In genomic region chr14:61761959-61762786, GRCh38 we compare ENCODE assay signal across 8 cellular contexts. TPM values are rescaled to one million over a fixed set of nuclear protein-coding genes. Genes with fewer than 3 reads are reported as not detected.
DNase-seq lines count a peak whose midpoint lies in the region; ATAC-seq and TF ChIP-seq lines count a peak whose summit lies in the region.

Gene SNAPC1, plus strand, starts transcription at chr14:61762420. Its CDS starts 41 bp downstream, at chr14:61762461.

- no peaks in the 10 kb centered on the region for H3F3A ChIP-seq in Loucy (ENCODE audit: low read depth)

- H3K4me1 ChIP-seq in Loucy (ENCODE audit: insufficient read depth, low read length, poor library complexity, severe bottlenecking) (peaks cover 41% of the 10 kb centered on the region), RWPE2 (ENCODE audit: insufficient read depth, poor library complexity, severe bottlenecking) (peaks cover 18% of the 10 kb centered on the region)

- H3K9me3 ChIP-seq in Loucy (ENCODE audit: insufficient read depth, low read depth, low read length) = no peaks in the 10 kb centered on the region
- no peaks in the 10 kb centered on the region for H3K9me3 ChIP-seq in RWPE2 (ENCODE audit: severe bottlenecking)

- peak within 1 kb of the TSS; percentile 91 for H3K4me2 ChIP-seq in Loucy (ENCODE audit: low read depth, low read length, poor library complexity, severe bottlenecking)

- peaks cover 48% of the 10 kb centered on the region for H3K79me2 ChIP-seq in Loucy (ENCODE audit: insufficient read depth, low read length)

- H3K36me3 ChIP-seq in H7 (replicated peaks; ENCODE audit: control insufficient read depth, insufficient read depth, low read length) (no peaks in the 10 kb centered on the region; the same call in 1 of the 2 replicates), Loucy (ENCODE audit: insufficient read depth, low read length) (no peaks in the 10 kb centered on the region), RWPE2 (ENCODE audit: low read depth) (peaks cover 32% of the 10 kb centered on the region)

- no peaks in the 10 kb centered on the region for H4K20me1 ChIP-seq in Loucy (ENCODE audit: insufficient read depth, low read length, poor library complexity, severe bottlenecking)

- DNase-seq in ELR (ENCODE audit: low read depth) (peak; percentile 99), H7 (peak; percentile 94), RWPE2 (ENCODE audit: low spot score) (peak; percentile 99), fibroblast of peridontal ligament (ENCODE audit: extremely low read depth) (peak; percentile 99)
- DNase-seq in activated effector memory CD4-positive, alpha-beta T cell treated with Interleukin-2 at 50 U/mL for 16 hours = peak; percentile 96
- peak; percentile 94 to 99 (median 98) for DNase-seq in naive thymus-derived CD8-positive, alpha-beta T cell
- peak; percentile 91 for DNase-seq in stimulated activated naive B cell treated with anti-CD40 and anti-IgM and Interleukin-4, amounts not matched to agents 10 μg/mL and 1 μg/mL and 100 μg/mL, for 72 hours

- no peaks in the 10 kb centered on the region for H3K27me3 ChIP-seq in H7 (ENCODE audit: control insufficient read depth, insufficient read depth, low read length)
- no peaks in the 10 kb centered on the region for H3K27me3 ChIP-seq in Loucy (ENCODE audit: insufficient read depth, low read length, poor library complexity, severe bottlenecking)
- H3K27me3 ChIP-seq in RWPE2 (ENCODE audit: insufficient read depth, poor library complexity, severe bottlenecking) = no peaks in the 10 kb centered on the region

- peak within 1 kb of the TSS; percentile 98 for H3K4me3 ChIP-seq in H7 (ENCODE audit: insufficient read depth, low read depth, low read length)
- peak within 1 kb of the TSS; percentile 87 for H3K4me3 ChIP-seq in Loucy (ENCODE audit: low read length, poor library complexity, severe bottlenecking)
- peak within 1 kb of the TSS; percentile 43 for H3K4me3 ChIP-seq in RWPE2 (ENCODE audit: severe bottlenecking)

- peak within 1 kb of the TSS; percentile 71 for H3K9ac ChIP-seq in Loucy (ENCODE audit: low read depth, low read length, poor library complexity, severe bottlenecking)

- H3K27ac ChIP-seq in RWPE2 (ENCODE audit: poor library complexity, severe bottlenecking) = peak within 1 kb of the TSS; percentile 60

- peak within 1 kb of the TSS; percentile 99 to 100 (median 100) for H3K27ac Mint-ChIP-seq in naive thymus-derived CD8-positive, alpha-beta T cell
- peak within 1 kb of the TSS; percentile 96 for H3K27ac Mint-ChIP-seq in stimulated activated naive B cell treated with anti-CD40 and anti-IgM and Interleukin-4, amounts not matched to agents 10 μg/mL and 1 μg/mL and 100 μg/mL, for 72 hours

- no peaks in the 10 kb centered on the region for H3K9me3 Mint-ChIP-seq in naive thymus-derived CD8-positive, alpha-beta T cell
- H3K9me3 Mint-ChIP-seq in stimulated activated naive B cell treated with anti-CD40 and anti-IgM and Interleukin-4, amounts not matched to agents 10 μg/mL and 1 μg/mL and 100 μg/mL, for 72 hours = no peaks in the 10 kb centered on the region

- peaks cover 27 to 54% (median 46%) of the 10 kb centered on the region in 4 donors for H3K4me1 Mint-ChIP-seq in naive thymus-derived CD8-positive, alpha-beta T cell
- peaks cover 12 to 36% of the 10 kb centered on the region in 2 donors for H3K4me1 Mint-ChIP-seq in stimulated activated naive B cell treated with anti-CD40 and anti-IgM and Interleukin-4, amounts not matched to agents 10 μg/mL and 1 μg/mL and 100 μg/mL, for 72 hours

- H3K4me3 Mint-ChIP-seq in naive thymus-derived CD8-positive, alpha-beta T cell = peak within 1 kb of the TSS; percentile 95 to 100 (median 98)
- peak within 1 kb of the TSS; percentile 91 to 98 for H3K4me3 Mint-ChIP-seq in stimulated activated naive B cell treated with anti-CD40 and anti-IgM and Interleukin-4, amounts not matched to agents 10 μg/mL and 1 μg/mL and 100 μg/mL, for 72 hours

- H3K36me3 Mint-ChIP-seq in naive thymus-derived CD8-positive, alpha-beta T cell = peaks cover 0 to 12% (median 2%) of the 10 kb centered on the region in 3 donors
- peaks cover 0 to 7% of the 10 kb centered on the region in 2 donors for H3K36me3 Mint-ChIP-seq in stimulated activated naive B cell treated with anti-CD40 and anti-IgM and Interleukin-4, amounts not matched to agents 10 μg/mL and 1 μg/mL and 100 μg/mL, for 72 hours

- ATAC-seq in RWPE2 (ENCODE audit: low read depth) = peak; percentile 89
- ATAC-seq in naive thymus-derived CD8-positive, alpha-beta T cell = peak; percentile 94
- ATAC-seq in stimulated activated naive B cell treated with anti-CD40 and anti-IgM and Interleukin-4, amounts not matched to agents 10 μg/mL and 1 μg/mL and 100 μg/mL, for 72 hours (replicated peaks) = peak; percentile 98 to 99

- TF ChIP-seq CTCF in Loucy (conservative IDR thresholded peaks at IDR 0.05; ENCODE audit: low read length) (no peak), RWPE2 (IDR thresholded peaks at IDR 0.05; ENCODE audit: poor library complexity, severe bottlenecking) (no peak)

- H2AFZ ChIP-seq in Loucy (ENCODE audit: low read length) = peak within 1 kb of the TSS; percentile 83

- POLR2A ChIA-PET in naive thymus-derived CD8-positive, alpha-beta T cell (lab: Charles Lee) = interaction anchor here (0.8 to 2.4 kb wide), 17 partner anchors 10 to 480 kb away, joined by 3 to 20 read pairs (median 3); partner anchors contain the start of genes HIF1A and PRKCH

- peaks cover 0 to 2% (median 0%) of the 10 kb centered on the region in 5 donors for H3K27me3 Mint-ChIP-seq in naive thymus-derived CD8-positive, alpha-beta T cell
- no peaks in the 10 kb centered on the region for H3K27me3 Mint-ChIP-seq in stimulated activated naive B cell treated with anti-CD40 and anti-IgM and Interleukin-4, amounts not matched to agents 10 μg/mL and 1 μg/mL and 100 μg/mL, for 72 hours

- no peaks in the 10 kb centered on the region for H3K9me2 ChIP-seq in Loucy (replicated peaks; ENCODE audit: low read depth, low read length)

RNA-seq across cellular contexts. Expression of gene SNAPC1, which starts in this region (rescaled TPM):
- 11.6 and 16.7 TPM in 2 replicates for total RNA-seq in H7 (2014; rRNA removed; shearing (Covaris generic))
- total RNA-seq in naive thymus-derived CD8-positive, alpha-beta T cell = 1 to 10 TPM; 4.0 to 4.7 TPM
- polyA plus RNA-seq in naive thymus-derived CD8-positive, alpha-beta T cell = 1 to 10 TPM; 4.1 to 5.6 (median 4.8) TPM

Comparison
In these comparisons a context has a peak if more than half of its experiments do, and no peak if none do; other contexts are left out.
1. Peak in every context shown above with its lines: DNase-seq, ATAC-seq, H3K4me3 ChIP-seq and H3K27ac ChIP-seq.
2. H3K4me3 ChIP-seq: peak in every context shown above with its lines; median percentile 98 in H7; 87 in Loucy; 43 in RWPE2.